In the genomic region with DNA sequence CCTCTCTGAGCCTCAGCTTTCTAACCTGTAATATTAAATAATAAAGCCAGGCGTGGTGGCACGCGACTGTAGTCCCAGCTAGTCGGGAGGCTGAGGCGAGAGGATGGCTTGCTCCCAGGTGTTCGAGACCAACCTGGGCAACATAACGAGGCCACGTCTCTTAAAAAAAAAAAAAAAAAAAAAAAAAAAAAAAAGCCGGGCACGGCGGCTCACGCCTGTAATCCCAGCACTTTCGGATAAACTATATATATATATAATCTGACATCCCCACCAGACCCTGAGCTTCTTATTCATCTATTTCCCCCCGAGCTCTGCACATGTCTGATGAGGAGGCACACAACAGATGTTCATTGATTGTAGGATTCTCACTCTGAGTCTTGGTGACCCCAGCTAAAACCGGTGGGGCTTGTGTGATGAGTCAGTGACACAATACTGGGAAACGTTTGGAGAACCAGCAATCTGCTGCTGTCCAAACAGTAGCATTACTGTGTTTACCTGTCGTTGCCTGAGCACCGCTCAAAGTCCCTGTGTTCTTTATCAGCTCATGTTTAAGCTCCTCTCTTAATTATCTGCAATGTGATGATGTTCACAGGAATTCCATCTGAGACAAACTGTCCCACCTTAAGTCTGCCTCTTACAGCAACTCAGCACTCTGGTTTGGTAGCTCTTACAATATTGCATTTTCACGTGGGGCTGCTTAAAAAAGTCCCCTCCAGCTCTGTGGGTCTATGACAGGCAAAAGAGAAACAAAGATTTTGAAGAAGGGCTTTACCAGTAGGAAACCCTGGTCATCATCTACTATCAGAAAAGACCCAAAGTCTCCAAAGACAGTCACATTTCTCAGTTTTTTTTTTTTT, we compare ENCODE assay signal across 7 cellular contexts. TPM values are rescaled to one million over a fixed set of nuclear protein-coding genes. Genes with fewer than 3 reads are reported as not detected.
DNase-seq lines count a peak whose midpoint lies in the region; TF ChIP-seq lines count a peak whose summit lies in the region.

No MANE protein-coding gene starts in this region.

- peaks cover 39% of the 10 kb centered on the region for H3K79me2 ChIP-seq in smooth muscle cell (ENCODE audit: low read depth)

- H3K27ac Mint-ChIP-seq in activated naive CD8-positive, alpha-beta T cell treated with anti-CD3 and anti-CD28 coated beads for 36 hours: peak overlapping the region; percentile 100

- H4K20me1 ChIP-seq in smooth muscle cell (ENCODE audit: low read depth): peaks cover 34% of the 10 kb centered on the region

- peaks cover 5% of the 10 kb centered on the region for H3F3A ChIP-seq in smooth muscle cell (ENCODE audit: low read depth)

- H3K9me3 Mint-ChIP-seq in activated naive CD8-positive, alpha-beta T cell treated with anti-CD3 and anti-CD28 coated beads for 36 hours: no peaks in the 10 kb centered on the region

- H3K4me1 Mint-ChIP-seq in activated naive CD8-positive, alpha-beta T cell treated with anti-CD3 and anti-CD28 coated beads for 36 hours: peaks cover 28% of the 10 kb centered on the region

- no peaks in the 10 kb centered on the region for H3K27me3 Mint-ChIP-seq in activated naive CD8-positive, alpha-beta T cell treated with anti-CD3 and anti-CD28 coated beads for 36 hours

- WGBS in smooth muscle cell (ENCODE audit: low lambda C conversion rate): 64% methylated on average over 18 of the region's 19 CpGs

- peaks cover 7% of the 10 kb centered on the region for H3K4me1 ChIP-seq in iPS-18a (ENCODE audit: control insufficient read depth, low read depth, low read length)
- peaks cover 21% of the 10 kb centered on the region for H3K4me1 ChIP-seq in smooth muscle cell (ENCODE audit: low read depth)

- H3K9ac ChIP-seq in iPS-18a (ENCODE audit: low read length) (peak overlapping the region; percentile 94), smooth muscle cell (ENCODE audit: low read depth) (peak overlapping the region; percentile 100)

- DNase-seq in GM12864 (ENCODE audit: low read depth) (no peak), NCI-H1092 (lab: John Stamatoyannopoulos, UW) (peak; percentile 28), smooth muscle cell (lab: John Stamatoyannopoulos, UW; ENCODE audit: unreplicated experiment) (no peak), T1000 (lab: John Stamatoyannopoulos, UW) (no peak)
- peak; percentile 19 for DNase-seq in activated naive CD8-positive, alpha-beta T cell treated with anti-CD3 and anti-CD28 coated beads for 36 hours
- DNase-seq in effector CD8-positive, alpha-beta T cell (lab: John Stamatoyannopoulos, UW): no peak

- H3K36me3 Mint-ChIP-seq in activated naive CD8-positive, alpha-beta T cell treated with anti-CD3 and anti-CD28 coated beads for 36 hours: no peaks in the 10 kb centered on the region

- TF ChIP-seq CTCF in GM12864 (IDR thresholded peaks at IDR 0.05; ENCODE audit: low read depth, low read length, missing control alignments) (no peak), smooth muscle cell (IDR thresholded peaks at IDR 0.05; ENCODE audit: borderline replicate concordance, insufficient read depth, poor library complexity, severe bottlenecking) (no peak)

- peak overlapping the region; percentile 95 for H3K4me2 ChIP-seq in smooth muscle cell

- H3K9me3 ChIP-seq in iPS-18a (ENCODE audit: control insufficient read depth, low read depth, low read length) (no peaks in the 10 kb centered on the region), smooth muscle cell (replicated peaks; ENCODE audit: low read depth) (no peaks in the 10 kb centered on the region)

- H3K27me3 ChIP-seq in iPS-18a (ENCODE audit: control insufficient read depth, insufficient read depth, low read length) (peaks cover 11% of the 10 kb centered on the region), smooth muscle cell (ENCODE audit: low read depth) (no peaks in the 10 kb centered on the region)

- H3K27ac ChIP-seq in iPS-18a (ENCODE audit: low read length) (peak overlapping the region; percentile 99), smooth muscle cell (ENCODE audit: low read depth) (peak overlapping the region; percentile 100)

- H3K4me3 ChIP-seq in GM12864 (ENCODE audit: low read depth, low read length) (peak overlapping the region; percentile 95), iPS-18a (ENCODE audit: low read length) (peak overlapping the region; percentile 84), smooth muscle cell (peak overlapping the region; percentile 94)

- no peaks in the 10 kb centered on the region for H3K36me3 ChIP-seq in iPS-18a (ENCODE audit: control insufficient read depth, low read depth, low read length)
- H3K36me3 ChIP-seq in smooth muscle cell (ENCODE audit: low read depth): no peaks in the 10 kb centered on the region

- H2AFZ ChIP-seq in smooth muscle cell (ENCODE audit: low read depth): peak overlapping the region; percentile 97

- peak overlapping the region; percentile 91 for H3K4me3 Mint-ChIP-seq in activated naive CD8-positive, alpha-beta T cell treated with anti-CD3 and anti-CD28 coated beads for 36 hours

RNA-seq across cellular contexts. Expression of a gene that starts 1.0 kb away (rescaled TPM):
- 10 to 100 TPM; 11.2 to 11.6 TPM for total RNA-seq in activated naive CD8-positive, alpha-beta T cell treated with anti-CD3 and anti-CD28 coated beads for 36 hours
- total RNA-seq in smooth muscle cell: 3.3 and 3.9 TPM in 2 replicates
- 9.1 and 9.9 TPM in 2 replicates for polyA plus RNA-seq in smooth muscle cell

RNA-seq across cellular contexts. Expression of a gene that starts 19.8 kb away (rescaled TPM):
- 10 to 100 TPM; 61.5 to 70.7 TPM for total RNA-seq in activated naive CD8-positive, alpha-beta T cell treated with anti-CD3 and anti-CD28 coated beads for 36 hours
- total RNA-seq in smooth muscle cell: 54.2 and 62.7 TPM in 2 replicates
- polyA plus RNA-seq in smooth muscle cell: 80.5 and 87.2 TPM in 2 replicates

Comparison
In these comparisons a context has a peak if more than half of its experiments do, and no peak if none do; other contexts are left out.
1. DNase-seq: peak in NCI-H1092 (single experiment) and activated naive CD8-positive, alpha-beta T cell treated with anti-CD3 and anti-CD28 coated beads for 36 hours (single experiment); none in GM12864 (single experiment), smooth muscle cell (single experiment), effector CD8-positive, alpha-beta T cell (single experiment) and T1000 (single experiment).
2. Peak in every context shown above with its lines, with median percentiles within 50 percentile points of each other: H3K4me3 ChIP-seq.